1 cellular context compared by ENCODE assay signal in the genomic region with DNA sequence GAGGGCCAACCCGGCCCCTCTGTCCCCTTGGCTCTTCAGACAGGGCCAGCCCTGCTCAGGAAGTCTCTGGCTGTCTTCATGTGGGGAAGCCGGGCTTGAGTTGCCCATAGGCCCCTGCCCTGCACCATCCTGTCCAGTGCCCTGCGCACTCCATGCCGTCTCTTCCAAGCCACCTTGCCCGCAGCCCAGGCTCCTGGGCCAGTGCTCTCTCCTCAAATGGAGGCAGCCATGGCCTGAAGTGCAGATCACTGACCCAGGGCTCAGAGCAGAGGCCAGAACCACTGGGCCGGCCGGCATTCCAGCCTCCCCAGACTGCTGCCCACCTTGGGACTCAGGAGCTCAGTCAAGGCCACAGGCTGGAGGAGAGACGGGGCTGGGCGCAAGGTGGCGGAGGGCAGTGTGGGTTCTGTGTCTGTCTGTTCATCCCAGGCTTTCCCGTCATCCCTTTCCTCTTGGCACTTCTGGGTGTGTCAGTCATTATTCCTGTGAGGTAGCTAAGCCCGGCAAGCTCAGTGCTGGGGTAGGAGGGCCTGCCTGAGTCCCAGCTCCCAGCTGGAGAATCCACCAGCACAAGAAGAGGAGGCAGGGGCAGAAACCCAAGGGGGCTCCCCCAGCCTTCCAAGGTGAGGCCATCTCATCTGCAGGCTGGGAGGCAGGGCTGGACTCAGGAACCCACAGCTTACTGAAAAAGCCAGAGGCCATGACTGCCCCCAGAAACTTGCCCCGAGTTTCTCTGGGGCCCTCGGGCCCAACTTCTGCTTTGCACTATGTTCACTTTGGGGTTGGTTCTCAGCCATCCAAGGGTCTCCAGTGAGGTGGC.
TF ChIP-seq lines count a peak whose summit lies in the region.

No MANE protein-coding gene starts in this region.

TF ChIP-seq in SK-N-SH, 30 proteins besides CTCF, POLR2A, EP300 and RAD21 (continued from another document):
- TF ChIP-seq, protein P1, sequence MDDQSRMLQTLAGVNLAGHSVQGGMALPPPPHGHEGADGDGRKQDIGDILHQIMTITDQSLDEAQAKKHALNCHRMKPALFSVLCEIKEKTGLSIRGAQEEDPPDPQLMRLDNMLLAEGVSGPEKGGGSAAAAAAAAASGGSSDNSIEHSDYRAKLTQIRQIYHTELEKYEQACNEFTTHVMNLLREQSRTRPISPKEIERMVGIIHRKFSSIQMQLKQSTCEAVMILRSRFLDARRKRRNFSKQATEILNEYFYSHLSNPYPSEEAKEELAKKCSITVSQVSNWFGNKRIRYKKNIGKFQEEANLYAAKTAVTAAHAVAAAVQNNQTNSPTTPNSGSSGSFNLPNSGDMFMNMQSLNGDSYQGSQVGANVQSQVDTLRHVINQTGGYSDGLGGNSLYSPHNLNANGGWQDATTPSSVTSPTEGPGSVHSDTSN (IDR thresholded peaks at IDR 0.05) = no peak
- TF ChIP-seq FOXM1 (IDR thresholded peaks at IDR 0.05; ENCODE audit: low read depth) = no peak
- TF ChIP-seq USF2 (IDR thresholded peaks at IDR 0.05; ENCODE audit: borderline replicate concordance, low read depth, low read length) = no peak
- no peak for TF ChIP-seq NRF1 (IDR thresholded peaks at IDR 0.05; ENCODE audit: low read depth, low read length)
- TF ChIP-seq TCF12 (IDR thresholded peaks at IDR 0.05) = no peak
- TF ChIP-seq FOSL2 (IDR thresholded peaks at IDR 0.05; ENCODE audit: borderline replicate concordance, low read depth) = no peak
- no peak for TF ChIP-seq TEAD4 (IDR thresholded peaks at IDR 0.05; ENCODE audit: borderline replicate concordance, insufficient read depth)
- TF ChIP-seq RCOR1 (IDR thresholded peaks at IDR 0.05; ENCODE audit: low read length) = no peak
- TF ChIP-seq JUND (IDR thresholded peaks at IDR 0.05) = no peak
- no peak for TF ChIP-seq SIN3A (IDR thresholded peaks at IDR 0.05; ENCODE audit: borderline replicate concordance, low read depth, low read length)
- no peak for TF ChIP-seq RFX5 (IDR thresholded peaks at IDR 0.05; ENCODE audit: low read length)
- no peak for TF ChIP-seq ELF1 (IDR thresholded peaks at IDR 0.05)
TF ChIP-seq in SK-N-SH: peak in this region for 0.
